In the genomic region with DNA sequence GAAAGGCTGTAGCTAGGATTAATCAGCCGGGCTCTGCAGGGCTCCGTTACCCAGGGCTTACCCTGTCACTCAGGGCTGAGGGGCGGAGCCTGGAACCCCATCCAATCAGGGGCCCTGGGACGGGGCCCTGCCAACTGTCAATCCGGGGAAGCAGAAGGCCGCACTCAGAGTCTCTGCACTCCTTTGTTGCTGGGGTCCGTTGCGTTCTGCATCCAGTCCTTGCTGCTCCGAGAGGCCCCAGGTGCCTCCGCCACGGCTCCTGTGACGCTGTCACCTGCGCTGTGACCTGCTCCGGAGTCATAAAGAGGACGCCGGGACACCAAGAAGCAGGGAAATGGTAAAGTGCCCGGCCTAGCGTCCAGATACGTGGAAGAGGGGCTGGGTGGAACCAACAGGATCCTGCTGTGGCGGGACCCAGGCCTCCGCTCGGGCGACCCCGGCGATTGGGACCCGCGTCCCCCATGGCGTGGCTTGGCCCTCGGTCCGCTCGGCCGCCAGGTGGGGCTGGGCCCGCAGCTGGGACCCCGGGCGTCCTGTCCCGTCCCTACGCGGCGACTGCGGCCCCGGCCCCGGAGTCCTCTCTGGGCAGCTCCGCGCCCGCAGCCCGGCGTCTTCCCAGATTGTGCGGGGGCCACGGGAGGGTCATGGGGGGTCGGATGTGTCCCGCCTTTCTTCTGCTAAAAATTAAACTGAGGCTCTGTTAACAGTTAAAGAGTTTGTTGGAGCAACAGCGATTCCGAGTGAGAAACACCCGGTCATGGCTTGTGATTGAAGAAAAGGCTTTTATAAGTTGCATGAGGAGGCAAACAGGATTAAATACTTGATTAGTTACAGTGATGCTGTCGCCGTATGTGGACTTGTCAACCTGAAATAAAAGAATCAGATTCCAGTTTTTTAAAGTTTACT, we compare ENCODE assay signal across 8 cellular contexts. TPM values are rescaled to one million over a fixed set of nuclear protein-coding genes. Genes with fewer than 3 reads are reported as not detected.
DNase-seq lines count a peak whose midpoint lies in the region; ATAC-seq and TF ChIP-seq lines count a peak whose summit lies in the region.

A gene (plus strand): TSS at position 133 of the 906 bp plus-strand sequence. CDS start 7,431 bp downstream, outside the sequence.

- WGBS in HUES64, result 1% methylated on average over 56 of the region's 56 CpGs

- intact Hi-C loops in PC-9 (cut with micrococcal nuclease; ENCODE audit: unreplicated experiment), result loop anchor here (5.0 kb wide), 3 partner anchors 59 to 236 kb away; no protein-coding TSS in a partner anchor

- H3K27ac ChIP-seq in HUES64 (ENCODE audit: low read depth, low read length) (no peak within 1 kb of the TSS), PC-9 (no peak within 1 kb of the TSS)

- CTCF ChIA-PET in PC-9 (lab: Charles Lee), result interaction anchor here (0.6 to 1.4 kb wide), 7 partner anchors 15 to 873 kb away, joined by 3 to 6 read pairs (median 4); no protein-coding TSS in a partner anchor

- H3K36me3 Mint-ChIP-seq in activated T-cell treated with anti-CD3 and anti-CD28 coated beads, Interleukin-2, amount 50 U/mL, for 72 hours (ENCODE audit: insufficient read depth in 2 of 2), result peaks cover 5 to 8% of the 10 kb centered on the region in 2 donors
- no peaks in the 10 kb centered on the region for H3K36me3 Mint-ChIP-seq in naive B cell

- TF ChIP-seq CTCF in PC-9 (conservative IDR thresholded peaks at IDR 0.05), result no peak

- 0 out of 2 replicates have a peak within 1 kb of the TSS, but pooled peaks have one; percentile 20 for H2AFZ ChIP-seq in PC-9

- peak; percentile 93 for DNase-seq in COLO668 (lab: John Stamatoyannopoulos, UW; ENCODE audit: unreplicated experiment)
- peak in 1 of 2 experiments; percentile 69 for DNase-seq in PC-9
- peak; percentile 86 to 93 for DNase-seq in activated T-cell treated with anti-CD3 and anti-CD28 coated beads, Interleukin-2, amount 50 U/mL, for 72 hours
- peak; percentile 78 for DNase-seq in fibroblast of gingiva (ENCODE audit: low read depth)
- DNase-seq in naive B cell, result peak; percentile 82
- peak; percentile 71 to 78 for DNase-seq in stimulated activated CD8-positive, alpha-beta memory T cell treated with anti-CD3 and anti-CD28 coated beads, Interleukin-7, amount 100 ng/mL, for 4 hours (ENCODE audit: low read depth in 2 of 2)

- H3K27me3 ChIP-seq in HUES64 (ENCODE audit: insufficient read depth, low read length) (peaks cover 36% of the 10 kb centered on the region), PC-9 (ENCODE audit: insufficient read depth, low read depth) (no peaks in the 10 kb centered on the region)

- no peaks in the 10 kb centered on the region for H3K27me3 Mint-ChIP-seq in activated T-cell treated with anti-CD3 and anti-CD28 coated beads, Interleukin-2, amount 50 U/mL, for 72 hours (ENCODE audit: low read depth)
- no peaks in the 10 kb centered on the region for H3K27me3 Mint-ChIP-seq in naive B cell

- peak within 1 kb of the TSS; percentile 74 for H3K4me3 ChIP-seq in HUES64 (ENCODE audit: low read length)
- peak within 1 kb of the TSS; percentile 19; the same call in 1 of the 2 replicates for H3K4me3 ChIP-seq in PC-9

- POLR2A ChIA-PET in PC-9 (lab: Charles Lee; ENCODE audit: unreplicated experiment), result interaction anchor here (0.6 kb wide), 1 partner anchor 1152 kb away, joined by 6 read pairs; no protein-coding TSS in a partner anchor

- H3K9me3 Mint-ChIP-seq in activated T-cell treated with anti-CD3 and anti-CD28 coated beads, Interleukin-2, amount 50 U/mL, for 72 hours, result peaks cover 5 to 6% of the 10 kb centered on the region in 2 donors
- H3K9me3 Mint-ChIP-seq in naive B cell, result peaks cover 0 to 6% (median 0%) of the 10 kb centered on the region in 7 donors

- no peak within 1 kb of the TSS for H3K27ac Mint-ChIP-seq in activated T-cell treated with anti-CD3 and anti-CD28 coated beads, Interleukin-2, amount 50 U/mL, for 72 hours
- H3K27ac Mint-ChIP-seq in naive B cell, result peak within 1 kb of the TSS; percentile 71 to 92 (median 80)

- peak within 1 kb of the TSS; percentile 45 for H3K4me2 ChIP-seq in PC-9

- H3K4me1 Mint-ChIP-seq in activated T-cell treated with anti-CD3 and anti-CD28 coated beads, Interleukin-2, amount 50 U/mL, for 72 hours (ENCODE audit: low read depth), result peaks cover 11% of the 10 kb centered on the region
- H3K4me1 Mint-ChIP-seq in naive B cell, result peaks cover 20 to 26% (median 23%) of the 10 kb centered on the region in 3 donors

- H3K9me3 ChIP-seq in HUES64 (ENCODE audit: insufficient read depth, low read depth, low read length) (0 out of 2 replicates have a peak, but pooled peaks cover 5% of the 10 kb centered on the region), PC-9 (ENCODE audit: insufficient read depth, low read depth) (peaks cover 5% of the 10 kb centered on the region; the same call in 1 of the 2 replicates)

- BruUV-seq in PC-9 (replicated peaks; lab: Mats Ljungman, UMichigan), result no TSS peak

- no peaks in the 10 kb centered on the region for H3K79me2 ChIP-seq in PC-9 (ENCODE audit: low read depth)

- no peaks in the 10 kb centered on the region for H4K20me1 ChIP-seq in PC-9 (ENCODE audit: insufficient read depth)

- peak within 1 kb of the TSS; percentile 89 to 97 for H3K4me3 Mint-ChIP-seq in activated T-cell treated with anti-CD3 and anti-CD28 coated beads, Interleukin-2, amount 50 U/mL, for 72 hours
- H3K4me3 Mint-ChIP-seq in naive B cell, result peak within 1 kb of the TSS; percentile 91 to 96 (median 94)

- peaks cover 7% of the 10 kb centered on the region for H3K4me1 ChIP-seq in HUES64 (ENCODE audit: insufficient read depth, low read length)
- H3K4me1 ChIP-seq in PC-9 (replicated peaks; ENCODE audit: insufficient read depth), result no peaks in the 10 kb centered on the region

- H3F3A ChIP-seq in PC-9 (ENCODE audit: insufficient read depth, low read depth), result peaks cover 5% of the 10 kb centered on the region; the same call in 1 of the 2 replicates

- H3K9ac ChIP-seq in HUES64 (ENCODE audit: low read depth, low read length), result peak within 1 kb of the TSS; percentile 66

- no peaks in the 10 kb centered on the region for H3K36me3 ChIP-seq in HUES64 (ENCODE audit: insufficient read depth, low read length)
- no peaks in the 10 kb centered on the region for H3K36me3 ChIP-seq in PC-9 (ENCODE audit: low read depth)

- ATAC-seq in GM19468 (IDR thresholded peaks at IDR 0.05; ENCODE audit: extremely low read depth, unreplicated experiment), result peak; percentile 54
- peak; percentile 99 for ATAC-seq in activated T-cell treated with anti-CD3 and anti-CD28 coated beads, Interleukin-2, amount 50 U/mL, for 72 hours (replicated peaks in 1 of 2)
- peak; percentile 97 to 98 for ATAC-seq in naive B cell (ENCODE audit: low read depth in 2 of 2)

- H3K9me2 ChIP-seq in PC-9 (ENCODE audit: insufficient read depth), result no peaks in the 10 kb centered on the region

RNA-seq across cellular contexts. Expression of the gene that starts here (rescaled TPM):
- 0.50 TPM for polyA plus RNA-seq in HUES64 (2013, experiment 1 of 2)
- 0.44 TPM for polyA plus RNA-seq in HUES64 (2013, experiment 2 of 2)
- total RNA-seq in PC-9 (2021), result not detected in 2 replicates
- total RNA-seq in activated T-cell treated with anti-CD3 and anti-CD28 coated beads, Interleukin-2, amount 50 U/mL, for 72 hours, result 1 to 10 TPM in 1 of 2 donors, under 1 TPM in 1; 0.46 to 2.4 TPM
- under 1 TPM in 3 of 6 donors, not detected in 3; 0.25 to 0.40 (median 0.29) TPM for polyA plus RNA-seq in naive B cell (ENCODE audit: low read depth in 6 of 6)

Comparison
In these comparisons a context has a peak if more than half of its experiments do, and no peak if none do; other contexts are left out.
1. Peak in DNase-seq and ATAC-seq in naive B cell; RNA of the gene not detected or under 1 TPM.